In genomic region chr11:8828055-8828454, GRCh38 we compare ENCODE assay signal across 1 cellular context.
TF ChIP-seq lines count a peak whose summit lies in the region.

No MANE protein-coding gene starts in this region.

TF ChIP-seq in IMR-90, 13 proteins besides CTCF, POLR2A, EP300 and RAD21 (continued from another document):
- no peak for TF ChIP-seq MAFK (IDR thresholded peaks at IDR 0.05; ENCODE audit: low read depth, low read length)
- no peak for TF ChIP-seq SMC3 (IDR thresholded peaks at IDR 0.05; ENCODE audit: low read depth, low read length)
- no peak for TF ChIP-seq USF2 (IDR thresholded peaks at IDR 0.05; ENCODE audit: low read depth, low read length)
- no peak for TF ChIP-seq RCOR1 (IDR thresholded peaks at IDR 0.05; ENCODE audit: insufficient replicate concordance, low read length)
- TF ChIP-seq BHLHE40 (IDR thresholded peaks at IDR 0.05; ENCODE audit: low read depth, low read length), result no peak
- TF ChIP-seq CHD1 (IDR thresholded peaks at IDR 0.05; ENCODE audit: low read depth, low read length), result no peak
- no peak for TF ChIP-seq MAZ (IDR thresholded peaks at IDR 0.05; ENCODE audit: borderline replicate concordance, low read depth, low read length)
- no peak for TF ChIP-seq RFX5 (IDR thresholded peaks at IDR 0.05; ENCODE audit: low read depth, low read length)
